14 cellular contexts compared by ENCODE assay signal in genomic region chr10:99913831-99914235, GRCh38.
DNase-seq lines count a peak whose midpoint lies in the region; ATAC-seq and TF ChIP-seq lines count a peak whose summit lies in the region.
"Had no signal": no experiment of that assay in that cellular context is flagged by ENCODE, and none has a peak within 500 bp of the region (broad histone marks: within the 10 kb centered on the region; RNA-seq: fewer than 3 reads in every experiment).

No MANE protein-coding gene starts in this region.

- no peak overlapping the region for H3K4me3 Mint-ChIP-seq in activated T-helper 2 cell treated with anti-CD3 and anti-CD28 coated beads, Interferon-gamma antibody, Interleukin-2, Interleukin-4, amounts not matched to agents 10 μg/mL and 5 μg/mL and 100 μg/mL, durations not matched to agents 14 hours and 24 hours and 36 hours (ENCODE audit: low read depth)

- 0 to 1% methylated on average over 9 of the region's 9 CpGs for WGBS in ectodermal cell, 2 experiments
- WGBS in stomach, 5 donors, result 33 to 54% (median 44%) methylated on average over 8 to 9 of the region's 9 CpGs

- ATAC-seq in GM18502 (IDR thresholded peaks at IDR 0.05; ENCODE audit: poor library complexity, unreplicated experiment), result no peak

- intact Hi-C loops in stomach (cut with DNase I; ENCODE audit: low total_unique reads), result no loop called here
- intact Hi-C loops in activated T-helper 2 cell treated with anti-CD3 and anti-CD28 coated beads, Interferon-gamma antibody, Interleukin-2, Interleukin-4, amounts not matched to agents 10 μg/mL and 5 μg/mL and 100 μg/mL, durations not matched to agents 14 hours and 24 hours and 36 hours (cut with micrococcal nuclease), result no loop called here

- no peak for TF ChIP-seq POLR2A in stomach (IDR thresholded peaks at IDR 0.05)

- H3K4me1 ChIP-seq in ectodermal cell (ENCODE audit: control insufficient read depth, insufficient read depth, low read length) (peaks cover 17% of the 10 kb centered on the region), stomach (peaks cover 11 to 69% (median 44%) of the 10 kb centered on the region in 4 donors)

- no peak for TF ChIP-seq EP300 in stomach (IDR thresholded peaks at IDR 0.05)

- H3K36me3 ChIP-seq in ectodermal cell (ENCODE audit: control insufficient read depth, insufficient read depth, low read length) (no peaks in the 10 kb centered on the region), kidney epithelial cell (ENCODE audit: control insufficient read depth, insufficient read depth, low read length) (no peaks in the 10 kb centered on the region), stomach (peaks cover 0 to 15% (median 6%) of the 10 kb centered on the region in 4 donors)

- peaks cover 2% of the 10 kb centered on the region for H3K4me1 Mint-ChIP-seq in activated T-helper 2 cell treated with anti-CD3 and anti-CD28 coated beads, Interferon-gamma antibody, Interleukin-2, Interleukin-4, amounts not matched to agents 10 μg/mL and 5 μg/mL and 100 μg/mL, durations not matched to agents 14 hours and 24 hours and 36 hours (ENCODE audit: low read depth)

- H3K27me3 Mint-ChIP-seq in activated T-helper 2 cell treated with anti-CD3 and anti-CD28 coated beads, Interferon-gamma antibody, Interleukin-2, Interleukin-4, amounts not matched to agents 10 μg/mL and 5 μg/mL and 100 μg/mL, durations not matched to agents 14 hours and 24 hours and 36 hours (ENCODE audit: low read depth), result peaks cover 4% of the 10 kb centered on the region

- peak; percentile 31 to 68 for DNase-seq in NCI-H526 (lab: John Stamatoyannopoulos, UW)
- no peak for DNase-seq in NCI-H526 treated with DMSO at 0.1 percent for 48 hours (lab: John Stamatoyannopoulos, UW)
- DNase-seq in kidney epithelial cell (ENCODE audit: low read depth), result no peak
- peak; percentile 63 for DNase-seq in stomach
- DNase-seq in activated T-helper 2 cell treated with anti-CD3 and anti-CD28 coated beads, Interferon-gamma antibody, Interleukin-2, Interleukin-4, amounts not matched to agents 10 μg/mL and 5 μg/mL and 100 μg/mL, durations not matched to agents 14 hours and 24 hours and 36 hours (ENCODE audit: low spot score), result no peak
- DNase-seq in NK-92 treated with Interleukin-12 subunit alpha and Interleukin-12 subunit beta, amount 100 ng/mL, for 24 hours (lab: John Stamatoyannopoulos, UW), result no peak
- DNase-seq: 8988T; activated T-cell treated with anti-CD3 and anti-CD28 coated beads, Interleukin-2, amount 50 U/mL, for 48 hours; cerebellar nuclear complex; DMS53; posterior cingulate gyrus had no signal

- H3K27ac ChIP-seq in ectodermal cell (ENCODE audit: insufficient read depth, low read depth, low read length, poor library complexity, severe bottlenecking), result peak overlapping the region; percentile 95
- peak overlapping the region; percentile 5 to 64 (median 47) for H3K27ac ChIP-seq in stomach

- H3K4me3 ChIP-seq in ectodermal cell (ENCODE audit: insufficient read depth, low read depth, low read length) (peak overlapping the region; percentile 69), kidney epithelial cell (ENCODE audit: low read depth, low read length) (peak overlapping the region; percentile 22), stomach (peak overlapping the region in 2 of 4 donors; percentile 1 to 14)
- H3K4me3 ChIP-seq: tibial nerve had no signal

- H3K27ac Mint-ChIP-seq in activated T-helper 2 cell treated with anti-CD3 and anti-CD28 coated beads, Interferon-gamma antibody, Interleukin-2, Interleukin-4, amounts not matched to agents 10 μg/mL and 5 μg/mL and 100 μg/mL, durations not matched to agents 14 hours and 24 hours and 36 hours, result no peak overlapping the region

- TF ChIP-seq CTCF in kidney epithelial cell (IDR thresholded peaks at IDR 0.05; ENCODE audit: insufficient read depth, low read length, poor library complexity, severe bottlenecking), result peak; percentile 56
- peak in 2 of 7 experiments; percentile 17 to 26 for TF ChIP-seq CTCF in stomach (IDR thresholded peaks at IDR 0.05)

- H3K9me3 Mint-ChIP-seq in activated T-helper 2 cell treated with anti-CD3 and anti-CD28 coated beads, Interferon-gamma antibody, Interleukin-2, Interleukin-4, amounts not matched to agents 10 μg/mL and 5 μg/mL and 100 μg/mL, durations not matched to agents 14 hours and 24 hours and 36 hours, result no peaks in the 10 kb centered on the region

- H3K9me3 ChIP-seq in ectodermal cell (ENCODE audit: control insufficient read depth, low read length) (no peaks in the 10 kb centered on the region), stomach (no peaks in the 10 kb centered on the region)
- H3K9me3 ChIP-seq: tibial nerve had no signal

- no peaks in the 10 kb centered on the region for H3K36me3 Mint-ChIP-seq in activated T-helper 2 cell treated with anti-CD3 and anti-CD28 coated beads, Interferon-gamma antibody, Interleukin-2, Interleukin-4, amounts not matched to agents 10 μg/mL and 5 μg/mL and 100 μg/mL, durations not matched to agents 14 hours and 24 hours and 36 hours (ENCODE audit: low read depth)

- H3K27me3 ChIP-seq in ectodermal cell (ENCODE audit: control insufficient read depth, insufficient read depth, low read length, poor library complexity, severe bottlenecking), result no peaks in the 10 kb centered on the region
- H3K27me3 ChIP-seq in kidney epithelial cell (ENCODE audit: control insufficient read depth, insufficient read depth, low read length), result no peaks in the 10 kb centered on the region
- H3K27me3 ChIP-seq in stomach, result no peaks in the 10 kb centered on the region
- H3K27me3 ChIP-seq: tibial nerve had no signal

Comparison
In these comparisons a context has a peak if more than half of its experiments do, and no peak if none do; other contexts are left out.
1. DNase-seq: peak in NCI-H526 (2 of 2) and stomach (single experiment); none in NCI-H526 treated with DMSO at 0.1 percent for 48 hours (single experiment), kidney epithelial cell (single experiment), activated T-helper 2 cell treated with anti-CD3 and anti-CD28 coated beads, Interferon-gamma antibody, Interleukin-2, Interleukin-4, amounts not matched to agents 10 μg/mL and 5 μg/mL and 100 μg/mL, durations not matched to agents 14 hours and 24 hours and 36 hours (single experiment) and NK-92 treated with Interleukin-12 subunit alpha and Interleukin-12 subunit beta, amount 100 ng/mL, for 24 hours (single experiment).